Comparison of ENCODE assay signal across 19 cellular contexts in the genomic region with DNA sequence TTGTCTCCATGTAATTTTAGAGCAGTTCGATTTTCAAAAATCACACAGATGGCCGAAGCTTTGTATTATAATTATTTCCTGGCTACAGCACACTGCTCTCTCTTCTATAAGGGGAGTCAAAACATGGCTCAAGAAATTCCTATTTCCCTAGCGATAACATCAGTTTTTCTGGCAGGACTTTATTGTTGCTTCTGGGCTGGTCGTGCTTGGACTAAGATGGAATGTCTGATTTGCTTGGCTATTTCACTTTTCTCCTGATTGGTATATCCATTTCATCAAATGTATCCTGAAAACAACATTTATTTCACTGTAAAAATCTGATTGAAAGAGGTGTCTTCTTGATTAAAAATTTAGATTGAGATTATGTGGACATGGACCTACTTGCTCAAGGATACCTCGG. TPM values are rescaled to one million over a fixed set of nuclear protein-coding genes. Genes with fewer than 3 reads are reported as not detected.
"Had no signal": no experiment of that assay in that cellular context is flagged by ENCODE, and none has a peak within 500 bp of the region (broad histone marks: within the 10 kb centered on the region; RNA-seq: fewer than 3 reads in every experiment).

No MANE protein-coding gene starts in this region.

- H3K36me3 ChIP-seq: ovary, sigmoid colon, spleen, upper lobe of right lung had no signal

- H3K27me3 ChIP-seq: hepatocyte, ovary, sigmoid colon, spleen, upper lobe of right lung had no signal

- H3K27ac ChIP-seq: coronary artery, hepatocyte, ovary, sigmoid colon, spleen, upper lobe of right lung had no signal

- H3K9me3 ChIP-seq: ovary, sigmoid colon, spleen, upper lobe of right lung had no signal

- DNase-seq: activated CD4-positive, alpha-beta T cell treated with anti-CD3 and anti-CD28 coated beads for 1 hour; activated CD4-positive, alpha-beta T cell treated with anti-CD3 and anti-CD28 coated beads, Interleukin-2, amount 50 U/mL, for 4 hours; activated naive CD4-positive, alpha-beta T cell treated with anti-CD3 and anti-CD28 coated beads for 36 hours; activated naive CD8-positive, alpha-beta T cell treated with anti-CD3 and anti-CD28 coated beads, Interleukin-2, amount 50 U/mL, for 24 hours; central memory CD4-positive, alpha-beta T cell; effector CD4-positive, alpha-beta T cell; islet precursor cell; naive B cell; ovary; sigmoid colon; spleen; stimulated activated naive CD8-positive, alpha-beta T cell treated with anti-CD3 and anti-CD28 coated beads, Interleukin-15, amount 100 ng/mL, for 72 hours; T-helper 1 cell; T1000; upper lobe of right lung had no signal

- H3K4me3 ChIP-seq: coronary artery, hepatocyte, ovary, sigmoid colon, spleen, upper lobe of right lung had no signal

- ATAC-seq: activated naive CD8-positive, alpha-beta T cell treated with anti-CD3 and anti-CD28 coated beads, Interleukin-2, amount 50 U/mL, for 24 hours; left lobe of liver; stimulated activated naive CD8-positive, alpha-beta T cell treated with anti-CD3 and anti-CD28 coated beads, Interleukin-15, amount 100 ng/mL, for 72 hours; upper lobe of right lung had no signal

- H3K4me1 ChIP-seq: sigmoid colon, spleen, upper lobe of right lung had no signal

RNA-seq across cellular contexts. Expression of a gene that starts 56.0 kb away (rescaled TPM):
- total RNA-seq: activated naive CD4-positive, alpha-beta T cell treated with anti-CD3 and anti-CD28 coated beads for 36 hours; activated T-helper 2 cell treated with anti-CD3 and anti-CD28 coated beads, Interferon-gamma antibody, Interleukin-2, Interleukin-4, amounts not matched to agents 10 μg/mL and 5 μg/mL and 100 μg/mL, durations not matched to agents 14 hours and 24 hours and 36 hours had no signal
